ENCODE assay signal across 21 cellular contexts in genomic region chr18:13877133-13877532, GRCh38. TPM values are rescaled to one million over a fixed set of nuclear protein-coding genes. Genes with fewer than 3 reads are reported as not detected.
DNase-seq lines count a peak whose midpoint lies in the region; ATAC-seq and TF ChIP-seq lines count a peak whose summit lies in the region.
"Had no signal": no experiment of that assay in that cellular context is flagged by ENCODE, and none has a peak within 500 bp of the region (broad histone marks: within the 10 kb centered on the region; RNA-seq: fewer than 3 reads in every experiment).

No MANE protein-coding gene starts in this region.

- DNase-seq in NCI-H82 (lab: John Stamatoyannopoulos, UW) (peak; percentile 23), NCI-H82 treated with DMSO at 0.1 percent for 48 hours (lab: John Stamatoyannopoulos, UW; ENCODE audit: unreplicated experiment) (no peak), NB4 (ENCODE audit: low read depth) (peak; percentile 13), WTC11 (ENCODE audit: low spot score) (no peak), neural progenitor cell (ENCODE audit: low spot score) (peak; percentile 15), Right ventricle myocardium inferior (ENCODE audit: missing footprints) (no peak), putamen (ENCODE audit: low spot score) (no peak)
- DNase-seq in stimulated activated effector memory CD8-positive, alpha-beta T cell treated with anti-CD3 and anti-CD28 coated beads, Interleukin-12 subunit alpha, Interleukin-12 subunit beta, amount 100 ng/mL, for 72 hours (ENCODE audit: low spot score in 2 of 2) = no peak
- DNase-seq: Caco-2; CD4-positive, CD25-positive, alpha-beta regulatory T cell; CD8-positive, alpha-beta T cell; DMS153; DND-41; GDM1; GM23248; HCEC 1CT had no signal

- H3K27me3 Mint-ChIP-seq in WTC11 (ENCODE audit: low read depth) (peaks cover under 1% of the 10 kb centered on the region; the same call in 1 of the 2 replicates), neural progenitor cell (ENCODE audit: insufficient read depth, low read depth) (peaks cover 6% of the 10 kb centered on the region)

- intact Hi-C loops in Right ventricle myocardium inferior (cut with DNase I) = no loop called here

- CTCF ChIA-PET in WTC11 (lab: Charles Lee) = interaction anchor here (0.6 kb wide), 1 partner anchor 265 kb away, joined by 3 read pairs; no protein-coding TSS in a partner anchor

- no peak overlapping the region for H3K4me3 ChIP-seq in NB4 (ENCODE audit: low read depth, low read length)
- H3K4me3 ChIP-seq in neural progenitor cell = no peak overlapping the region
- H3K4me3 ChIP-seq: BLaER1, GM12878, GM23248 had no signal

- H2AFZ ChIP-seq in neural progenitor cell (replicated peaks) = no peak overlapping the region
- H2AFZ ChIP-seq: GM23248 had no signal

- no peaks in the 10 kb centered on the region for H3K4me1 ChIP-seq in neural progenitor cell
- H3K4me1 ChIP-seq: BLaER1 had no signal

- no peak overlapping the region for H3K4me2 ChIP-seq in neural progenitor cell
- H3K4me2 ChIP-seq: BLaER1 had no signal

- no peaks in the 10 kb centered on the region for H3K36me3 ChIP-seq in neural progenitor cell
- H3K36me3 ChIP-seq: BLaER1 had no signal

- ATAC-seq in WTC11 (peak; percentile 64), Right ventricle myocardium inferior (no peak)
- ATAC-seq in stimulated activated effector memory CD8-positive, alpha-beta T cell treated with anti-CD3 and anti-CD28 coated beads, Interleukin-12 subunit alpha, Interleukin-12 subunit beta, amount 100 ng/mL, for 72 hours = no peak
- ATAC-seq: CD8-positive, alpha-beta T cell; GM12878 had no signal

- TF ChIP-seq POLR2A in NB4 (IDR thresholded peaks at IDR 0.05; ENCODE audit: extremely low read depth, insufficient read length) = no peak

- H4K20me1 ChIP-seq in neural progenitor cell (ENCODE audit: low read depth) = no peaks in the 10 kb centered on the region
- H4K20me1 ChIP-seq: BLaER1 had no signal

- no peaks in the 10 kb centered on the region for H3K9me3 ChIP-seq in neural progenitor cell (ENCODE audit: low read depth)
- H3K9me3 ChIP-seq: BLaER1, Caco-2 had no signal

- POLR2A ChIA-PET in WTC11 (lab: Charles Lee) = no interaction called here

- no peak for TF ChIP-seq CTCF in NB4 (IDR thresholded peaks at IDR 0.05; ENCODE audit: low read depth, low read length)
- TF ChIP-seq CTCF in WTC11 (IDR thresholded peaks at IDR 0.05) = no peak
- no peak for TF ChIP-seq CTCF in neural progenitor cell (IDR thresholded peaks at IDR 0.05)

- no peaks in the 10 kb centered on the region for H3F3A ChIP-seq in neural progenitor cell (ENCODE audit: low read depth)

- H3K36me3 Mint-ChIP-seq in WTC11 = no peaks in the 10 kb centered on the region
- H3K36me3 Mint-ChIP-seq in neural progenitor cell = no peaks in the 10 kb centered on the region
- H3K36me3 Mint-ChIP-seq in stimulated activated effector memory CD8-positive, alpha-beta T cell treated with anti-CD3 and anti-CD28 coated beads, Interleukin-12 subunit alpha, Interleukin-12 subunit beta, amount 100 ng/mL, for 72 hours = no peaks in the 10 kb centered on the region
- H3K36me3 Mint-ChIP-seq: CD4-positive, CD25-positive, alpha-beta regulatory T cell; CD8-positive, alpha-beta T cell had no signal

- no peaks in the 10 kb centered on the region for H3K79me2 ChIP-seq in neural progenitor cell (ENCODE audit: low read depth)

- no peaks in the 10 kb centered on the region for H3K27me3 ChIP-seq in neural progenitor cell
- H3K27me3 ChIP-seq: BLaER1 had no signal

- H3K9ac ChIP-seq in neural progenitor cell = no peak overlapping the region
- H3K9ac ChIP-seq: BLaER1, GM23248 had no signal

- H3K4me1 Mint-ChIP-seq in WTC11 (peaks cover 23% of the 10 kb centered on the region), neural progenitor cell (no peaks in the 10 kb centered on the region)
- no peaks in the 10 kb centered on the region for H3K4me1 Mint-ChIP-seq in stimulated activated effector memory CD8-positive, alpha-beta T cell treated with anti-CD3 and anti-CD28 coated beads, Interleukin-12 subunit alpha, Interleukin-12 subunit beta, amount 100 ng/mL, for 72 hours
- H3K4me1 Mint-ChIP-seq: B cell; CD4-positive, CD25-positive, alpha-beta regulatory T cell had no signal

- H3K27ac Mint-ChIP-seq in WTC11 (no peak overlapping the region), neural progenitor cell (no peak overlapping the region)
- no peak overlapping the region for H3K27ac Mint-ChIP-seq in stimulated activated effector memory CD8-positive, alpha-beta T cell treated with anti-CD3 and anti-CD28 coated beads, Interleukin-12 subunit alpha, Interleukin-12 subunit beta, amount 100 ng/mL, for 72 hours
- H3K27ac Mint-ChIP-seq: B cell; CD4-positive, CD25-positive, alpha-beta regulatory T cell; CD8-positive, alpha-beta T cell had no signal

- H3K27ac ChIP-seq in neural progenitor cell = no peak overlapping the region
- H3K27ac ChIP-seq: 22Rv1, BLaER1, C4-2B, GM23248 had no signal

- H3K4me3 Mint-ChIP-seq in WTC11 = no peak overlapping the region
- no peak overlapping the region for H3K4me3 Mint-ChIP-seq in neural progenitor cell
- H3K4me3 Mint-ChIP-seq in stimulated activated effector memory CD8-positive, alpha-beta T cell treated with anti-CD3 and anti-CD28 coated beads, Interleukin-12 subunit alpha, Interleukin-12 subunit beta, amount 100 ng/mL, for 72 hours = no peak overlapping the region
- H3K4me3 Mint-ChIP-seq: B cell; CD4-positive, CD25-positive, alpha-beta regulatory T cell; CD8-positive, alpha-beta T cell had no signal

- H3K9me3 Mint-ChIP-seq in WTC11 (0 out of 2 replicates have a peak, but pooled peaks cover 4% of the 10 kb centered on the region), neural progenitor cell (no peaks in the 10 kb centered on the region)
- H3K9me3 Mint-ChIP-seq in stimulated activated effector memory CD8-positive, alpha-beta T cell treated with anti-CD3 and anti-CD28 coated beads, Interleukin-12 subunit alpha, Interleukin-12 subunit beta, amount 100 ng/mL, for 72 hours = no peaks in the 10 kb centered on the region
- H3K9me3 Mint-ChIP-seq: CD8-positive, alpha-beta T cell had no signal

TF ChIP-seq in WTC11, 78 proteins besides CTCF, POLR2A, EP300 and RAD21 (continues in another document):
- no peak for TF ChIP-seq ZNF219 (CRISPR knock-in tag; IDR thresholded peaks at IDR 0.05; ENCODE audit: borderline replicate concordance)
- TF ChIP-seq CDX4 (CRISPR knock-in tag; IDR thresholded peaks at IDR 0.05; ENCODE audit: borderline replicate concordance) = no peak
- TF ChIP-seq TP53 (CRISPR knock-in tag; IDR thresholded peaks at IDR 0.05) = no peak
- no peak for TF ChIP-seq ZNF263 (CRISPR knock-in tag; IDR thresholded peaks at IDR 0.05; ENCODE audit: low read depth)
- no peak for TF ChIP-seq ZNF532 (CRISPR knock-in tag; IDR thresholded peaks at IDR 0.05; ENCODE audit: borderline replicate concordance)
- no peak for TF ChIP-seq HMGXB4 (CRISPR knock-in tag; IDR thresholded peaks at IDR 0.05)
- TF ChIP-seq ZNF317 (CRISPR knock-in tag; IDR thresholded peaks at IDR 0.05; ENCODE audit: borderline replicate concordance, low read depth) = no peak

RNA-seq across cellular contexts. Expression of gene MC2R, which starts 38.2 kb away (rescaled TPM):
- not detected in 3 replicates for total RNA-seq in WTC11 (2021)
- not detected in 2 replicates for total RNA-seq in neural progenitor cell (ENCODE audit: low replicate concordance)
- not detected for total RNA-seq in Right ventricle myocardium inferior
- total RNA-seq: B cell; Caco-2; CD4-positive, CD25-positive, alpha-beta regulatory T cell; CD8-positive, alpha-beta T cell; GM23248 had no signal

RNA-seq across cellular contexts. Expression of gene MC5R, which starts 53.2 kb away (rescaled TPM):
- total RNA-seq in WTC11 (2021) (0.14 to 0.27 TPM (median 0.15 TPM) in 3 replicates), neural progenitor cell (ENCODE audit: low replicate concordance) (not detected in 2 replicates), Right ventricle myocardium inferior (not detected)
- total RNA-seq: B cell; Caco-2; CD4-positive, CD25-positive, alpha-beta regulatory T cell; CD8-positive, alpha-beta T cell; GM12878; GM23248 had no signal

Comparison
In these comparisons a context has a peak if more than half of its experiments do, and no peak if none do; other contexts are left out.
1. DNase-seq: peak in NCI-H82 (single experiment), NB4 (single experiment) and neural progenitor cell (single experiment); none in NCI-H82 treated with DMSO at 0.1 percent for 48 hours (single experiment), WTC11 (single experiment), Right ventricle myocardium inferior (single experiment), putamen (single experiment) and stimulated activated effector memory CD8-positive, alpha-beta T cell treated with anti-CD3 and anti-CD28 coated beads, Interleukin-12 subunit alpha, Interleukin-12 subunit beta, amount 100 ng/mL, for 72 hours (0 of 2).